Comparison of ENCODE assay signal across 7 cellular contexts in the genomic region with DNA sequence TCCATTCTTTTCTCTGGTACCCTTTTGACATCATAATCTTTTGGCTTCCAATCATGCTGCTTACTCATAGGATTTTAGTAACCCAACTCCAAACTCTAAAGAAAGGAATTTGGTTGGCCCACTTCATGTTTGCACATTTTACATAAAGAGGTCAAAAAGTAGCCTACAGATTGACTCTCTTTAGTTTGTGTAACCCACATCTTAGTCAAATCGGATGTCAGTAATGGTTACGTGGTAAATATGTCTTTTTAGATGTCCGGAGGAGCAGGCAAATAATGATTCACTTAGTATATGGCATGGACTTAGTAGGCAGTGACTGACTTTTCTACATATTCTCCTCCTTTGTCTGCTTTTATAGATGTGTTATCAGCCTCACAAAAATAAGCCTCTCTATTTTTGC.
"Had no signal": no experiment of that assay in that cellular context is flagged by ENCODE, and none has a peak within 500 bp of the region (broad histone marks: within the 10 kb centered on the region; RNA-seq: fewer than 3 reads in every experiment).

No MANE protein-coding gene starts in this region.

- ATAC-seq: GM23338, HCT116, K562 had no signal

- DNase-seq: H9, HFFc6, IMR-90, KG1 had no signal

- H3K9me3 Mint-ChIP-seq: GM23338, H9 had no signal

- H3K27ac Mint-ChIP-seq: GM23338, H9, HFFc6 had no signal

- H3K4me3 Mint-ChIP-seq: GM23338, H9, HFFc6 had no signal
